ENCODE assay signal across 8 cellular contexts in genomic region chr6:88983532-88983931, GRCh38. TPM values are rescaled to one million over a fixed set of nuclear protein-coding genes. Genes with fewer than 3 reads are reported as not detected.
DNase-seq lines count a peak whose midpoint lies in the region; ATAC-seq and TF ChIP-seq lines count a peak whose summit lies in the region.

No MANE protein-coding gene starts in this region.

- no peak for ATAC-seq in activated naive CD8-positive, alpha-beta T cell treated with anti-CD3 and anti-CD28 coated beads, Interleukin-2, amount 50 U/mL, for 24 hours

- H3K4me3 Mint-ChIP-seq in activated naive CD8-positive, alpha-beta T cell treated with anti-CD3 and anti-CD28 coated beads for 36 hours = no peak overlapping the region
- no peak overlapping the region for H3K4me3 Mint-ChIP-seq in activated naive CD8-positive, alpha-beta T cell treated with anti-CD3 and anti-CD28 coated beads, Interleukin-2, amount 50 U/mL, for 24 hours
- no peak overlapping the region for H3K4me3 Mint-ChIP-seq in glutamatergic neuron (ENCODE audit: unreplicated experiment)

- H3K9me3 Mint-ChIP-seq in activated naive CD8-positive, alpha-beta T cell treated with anti-CD3 and anti-CD28 coated beads for 36 hours = no peaks in the 10 kb centered on the region
- no peaks in the 10 kb centered on the region for H3K9me3 Mint-ChIP-seq in activated naive CD8-positive, alpha-beta T cell treated with anti-CD3 and anti-CD28 coated beads, Interleukin-2, amount 50 U/mL, for 24 hours
- H3K9me3 Mint-ChIP-seq in glutamatergic neuron (ENCODE audit: unreplicated experiment) = no peaks in the 10 kb centered on the region

- H3K27me3 Mint-ChIP-seq in activated naive CD8-positive, alpha-beta T cell treated with anti-CD3 and anti-CD28 coated beads for 36 hours = no peaks in the 10 kb centered on the region
- no peaks in the 10 kb centered on the region for H3K27me3 Mint-ChIP-seq in activated naive CD8-positive, alpha-beta T cell treated with anti-CD3 and anti-CD28 coated beads, Interleukin-2, amount 50 U/mL, for 24 hours
- no peaks in the 10 kb centered on the region for H3K27me3 Mint-ChIP-seq in glutamatergic neuron (ENCODE audit: unreplicated experiment)

- no peak overlapping the region for H3K27ac Mint-ChIP-seq in activated naive CD8-positive, alpha-beta T cell treated with anti-CD3 and anti-CD28 coated beads for 36 hours
- H3K27ac Mint-ChIP-seq in activated naive CD8-positive, alpha-beta T cell treated with anti-CD3 and anti-CD28 coated beads, Interleukin-2, amount 50 U/mL, for 24 hours = no peak overlapping the region
- no peak overlapping the region for H3K27ac Mint-ChIP-seq in glutamatergic neuron (ENCODE audit: unreplicated experiment)

- TF ChIP-seq CTCF in glutamatergic neuron (IDR thresholded peaks at IDR 0.05; ENCODE audit: partially characterized antibody, unreplicated experiment) = peak; percentile 67

- no peaks in the 10 kb centered on the region for H3K4me1 Mint-ChIP-seq in activated naive CD8-positive, alpha-beta T cell treated with anti-CD3 and anti-CD28 coated beads for 36 hours
- H3K4me1 Mint-ChIP-seq in activated naive CD8-positive, alpha-beta T cell treated with anti-CD3 and anti-CD28 coated beads, Interleukin-2, amount 50 U/mL, for 24 hours = no peaks in the 10 kb centered on the region
- no peaks in the 10 kb centered on the region for H3K4me1 Mint-ChIP-seq in glutamatergic neuron (ENCODE audit: low read depth, unreplicated experiment)

- DNase-seq in activated naive CD8-positive, alpha-beta T cell treated with anti-CD3 and anti-CD28 coated beads for 36 hours = peak; percentile 7
- no peak for DNase-seq in activated naive CD8-positive, alpha-beta T cell treated with anti-CD3 and anti-CD28 coated beads, Interleukin-2, amount 50 U/mL, for 24 hours
- DNase-seq in SK-N-DZ (ENCODE audit: low spot score) (peak; percentile 59), glutamatergic neuron (peak; percentile 52), stromal cell of bone marrow (ENCODE audit: low read depth) (peak; percentile 16), hippocampal formation (lab: John Stamatoyannopoulos, UW) (no peak), putamen (ENCODE audit: low spot score) (no peak)
- no peak for DNase-seq in effector CD4-positive, alpha-beta T cell

- H3K36me3 Mint-ChIP-seq in activated naive CD8-positive, alpha-beta T cell treated with anti-CD3 and anti-CD28 coated beads for 36 hours = no peaks in the 10 kb centered on the region
- no peaks in the 10 kb centered on the region for H3K36me3 Mint-ChIP-seq in activated naive CD8-positive, alpha-beta T cell treated with anti-CD3 and anti-CD28 coated beads, Interleukin-2, amount 50 U/mL, for 24 hours (ENCODE audit: low read depth)
- no peaks in the 10 kb centered on the region for H3K36me3 Mint-ChIP-seq in glutamatergic neuron (ENCODE audit: unreplicated experiment)

RNA-seq across cellular contexts. Expression of gene RNGTT, which starts 20.1 kb away (rescaled TPM):
- 10 to 100 TPM; 19.7 to 20.9 TPM for total RNA-seq in activated naive CD8-positive, alpha-beta T cell treated with anti-CD3 and anti-CD28 coated beads for 36 hours
- 26.7 and 30.2 TPM in 2 replicates for polyA plus RNA-seq in SK-N-DZ (2014; cell fraction: cytosol; rRNA removed)
- 14.0 and 14.6 TPM in 2 replicates for polyA plus RNA-seq in SK-N-DZ (2014; cell fraction: nucleus; rRNA removed)
- total RNA-seq in glutamatergic neuron (ENCODE audit: unreplicated experiment) = 23.9 TPM

Comparison
In these comparisons a context has a peak if more than half of its experiments do, and no peak if none do; other contexts are left out.
1. DNase-seq: peak in activated naive CD8-positive, alpha-beta T cell treated with anti-CD3 and anti-CD28 coated beads for 36 hours (single experiment), SK-N-DZ (single experiment), glutamatergic neuron (single experiment) and stromal cell of bone marrow (single experiment); none in activated naive CD8-positive, alpha-beta T cell treated with anti-CD3 and anti-CD28 coated beads, Interleukin-2, amount 50 U/mL, for 24 hours (single experiment), hippocampal formation (0 of 2), effector CD4-positive, alpha-beta T cell (single experiment) and putamen (single experiment).